Comparison of ENCODE assay signal across 8 cellular contexts in the genomic region with DNA sequence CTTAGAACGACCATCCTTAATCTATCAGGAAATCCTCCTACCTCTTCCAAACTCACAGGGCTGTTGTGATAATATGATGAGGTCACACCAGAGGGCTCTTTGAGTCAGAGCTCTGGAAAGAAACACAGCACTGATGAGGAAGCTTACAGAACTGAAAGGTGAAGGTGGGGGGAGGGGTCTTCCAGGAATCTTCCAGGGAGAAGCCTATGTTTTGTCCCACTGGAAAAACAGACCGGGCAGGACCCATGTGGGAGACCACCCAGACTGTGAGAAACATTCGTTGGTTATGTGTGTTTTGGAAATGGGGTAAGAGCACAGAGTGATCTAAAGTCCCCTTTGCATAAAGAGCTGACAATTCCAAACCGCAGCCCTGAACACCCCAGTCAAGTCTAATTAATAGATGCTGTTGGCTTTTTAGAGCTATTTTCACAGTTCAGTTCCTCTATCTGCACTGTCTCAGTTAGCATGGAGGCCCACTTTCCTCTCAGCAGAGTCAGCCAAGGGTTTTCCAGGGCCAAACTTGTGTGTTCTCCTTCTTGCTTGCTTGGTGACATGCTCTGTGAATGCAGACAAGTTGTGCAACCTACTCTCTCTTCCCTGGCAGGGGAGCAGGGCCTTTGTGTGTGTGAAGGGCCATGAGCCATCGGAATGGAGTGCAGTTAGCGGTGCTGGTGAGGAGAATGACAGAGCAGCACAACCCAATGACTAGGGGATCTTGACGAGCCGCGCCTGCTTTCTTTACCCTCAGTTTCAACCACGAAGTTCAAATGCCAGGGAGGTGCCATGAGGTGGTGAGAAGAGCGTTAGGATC. TPM values are rescaled to one million over a fixed set of nuclear protein-coding genes. Genes with fewer than 3 reads are reported as not detected.
DNase-seq lines count a peak whose midpoint lies in the region; ATAC-seq, FAIRE-seq and TF ChIP-seq lines count a peak whose summit lies in the region.

No MANE protein-coding gene starts in this region.

- DNase-seq in HPDE6-E6E7 (ENCODE audit: extremely low spot score) (peak; percentile 77), adrenal gland (peak in 6 of 7 donors; percentile 68 to 89 (median 81)), inferior parietal cortex (ENCODE audit: extremely low spot score) (peak; percentile 42), testis (peak; percentile 66), urothelium cell line (ENCODE audit: low spot score) (no peak)
- DNase-seq in naive thymus-derived CD8-positive, alpha-beta T cell: no peak
- DNase-seq in activated CD4-positive, CD25-positive, alpha-beta regulatory T cell treated with anti-CD3 and anti-CD28 coated beads, Interleukin-2, amount 50 U/mL, for 72 hours: no peak

- no peak for TF ChIP-seq CTCF in adrenal gland (IDR thresholded peaks at IDR 0.05)
- TF ChIP-seq CTCF in testis (IDR thresholded peaks at IDR 0.05): no peak

- peaks cover 0 to 3% (median 0%) of the 10 kb centered on the region in 4 donors for H3K4me1 Mint-ChIP-seq in naive thymus-derived CD8-positive, alpha-beta T cell

- H3K9me3 ChIP-seq in adrenal gland (replicated peaks in 1 of 3): no peaks in the 10 kb centered on the region
- H3K9me3 ChIP-seq in testis: no peaks in the 10 kb centered on the region

- POLR2A ChIA-PET in naive thymus-derived CD8-positive, alpha-beta T cell (lab: Charles Lee): no interaction called here

- no peak for ATAC-seq in HG02571 (IDR thresholded peaks at IDR 0.05; ENCODE audit: unreplicated experiment)
- ATAC-seq in naive thymus-derived CD8-positive, alpha-beta T cell: no peak

- intact Hi-C loops in adrenal gland (cut with DNase I): no loop called here
- intact Hi-C loops in testis (cut with DNase I; ENCODE audit: low total_unique reads): no loop called here

- H3K27ac ChIP-seq in adrenal gland: peak overlapping the region in 4 of 5 donors; percentile 19 to 81 (median 52)
- H3K27ac ChIP-seq in testis: peak overlapping the region in 1 of 2 donors; percentile 51

- H3K4me3 Mint-ChIP-seq in naive thymus-derived CD8-positive, alpha-beta T cell: no peak overlapping the region

- H3K4me3 ChIP-seq in adrenal gland (no peak overlapping the region), testis (no peak overlapping the region)

- H3K27ac Mint-ChIP-seq in naive thymus-derived CD8-positive, alpha-beta T cell: peak overlapping the region in 1 of 10 donors; percentile 55

- peaks cover 0 to 2% (median 0%) of the 10 kb centered on the region in 9 donors for H3K9me3 Mint-ChIP-seq in naive thymus-derived CD8-positive, alpha-beta T cell

- H3K36me3 ChIP-seq in adrenal gland (replicated peaks in 1 of 2) (no peaks in the 10 kb centered on the region), testis (ENCODE audit: low read depth, missing control alignments) (no peaks in the 10 kb centered on the region)

- peaks cover 11 to 28% of the 10 kb centered on the region in 2 donors for H3K4me1 ChIP-seq in adrenal gland (replicated peaks in 1 of 2)
- H3K4me1 ChIP-seq in testis: peaks cover 10% of the 10 kb centered on the region

- H3K27me3 Mint-ChIP-seq in naive thymus-derived CD8-positive, alpha-beta T cell: peaks cover 0 to 14% (median 11%) of the 10 kb centered on the region in 5 donors

- WGBS in adrenal gland, 4 donors: 59 to 70% (median 65%) methylated on average over 11 of the region's 11 CpGs
- 57 to 66% methylated on average over 11 of the region's 11 CpGs for WGBS in testis, 2 donors

- H3K27me3 ChIP-seq in adrenal gland (no peaks in the 10 kb centered on the region), testis (no peaks in the 10 kb centered on the region)

- no peak for FAIRE-seq in urothelium cell line (lab: Jason Lieb, UNC)

- TF ChIP-seq POLR2A in adrenal gland (IDR thresholded peaks at IDR 0.05) (no peak), testis (IDR thresholded peaks at IDR 0.05) (no peak)

- no peaks in the 10 kb centered on the region for H3K36me3 Mint-ChIP-seq in naive thymus-derived CD8-positive, alpha-beta T cell

RNA-seq across cellular contexts. Expression of gene PHLDA3, which starts 12.3 kb away (rescaled TPM):
- 10 to 100 TPM; 14.5 to 64.7 (median 30.6) TPM for total RNA-seq in adrenal gland
- 10 to 100 TPM in 2 of 3 donors, 1 to 10 TPM in 1; 2.1 to 30.7 (median 30.4) TPM for polyA plus RNA-seq in adrenal gland
- 10 to 100 TPM; 22.7 to 23.1 TPM for total RNA-seq in testis
- polyA plus RNA-seq in testis (ENCODE audit: insufficient read depth, low read depth, low replicate concordance): 24.0 TPM
- total RNA-seq in naive thymus-derived CD8-positive, alpha-beta T cell: under 1 TPM; 0.55 to 0.60 TPM
- polyA plus RNA-seq in naive thymus-derived CD8-positive, alpha-beta T cell: not detected

RNA-seq across cellular contexts. Expression of gene TNNI1, which starts 35.2 kb away (rescaled TPM):
- total RNA-seq in adrenal gland (1 to 10 TPM in 1 of 8 donors, under 1 TPM in 1, not detected in 6; 0.14 to 4.3 TPM), testis (under 1 TPM; 0.37 to 0.55 TPM)
- polyA plus RNA-seq in adrenal gland (under 1 TPM in 1 of 3 donors, not detected in 2; 0.27 TPM), testis (ENCODE audit: insufficient read depth, low read depth, low replicate concordance) (36.4 TPM)
- total RNA-seq in naive thymus-derived CD8-positive, alpha-beta T cell: not detected
- not detected for polyA plus RNA-seq in naive thymus-derived CD8-positive, alpha-beta T cell

RNA-seq across cellular contexts. Expression of gene CSRP1, which starts 50.2 kb away (rescaled TPM):
- total RNA-seq in adrenal gland (100 to 1,000 TPM in 5 of 8 donors, 10 to 100 TPM in 3; 67.6 to 470 (median 200) TPM), testis (100 to 1,000 TPM; 103 to 123 TPM)
- polyA plus RNA-seq in adrenal gland (100 to 1,000 TPM in 2 of 3 donors, 10 to 100 TPM in 1; 85.6 to 159 (median 156) TPM), testis (ENCODE audit: insufficient read depth, low read depth, low replicate concordance) (217 TPM)
- total RNA-seq in naive thymus-derived CD8-positive, alpha-beta T cell: 10 to 100 TPM; 21.8 to 22.4 TPM
- 10 to 100 TPM; 43.3 to 48.2 (median 46.1) TPM for polyA plus RNA-seq in naive thymus-derived CD8-positive, alpha-beta T cell

RNA-seq across cellular contexts. Expression of gene LAD1, which starts 57.6 kb away (rescaled TPM):
- total RNA-seq in adrenal gland: under 1 TPM in 2 of 8 donors, not detected in 6; 0.54 to 0.61 TPM
- under 1 TPM in 2 of 3 donors, not detected in 1; 0.08 to 0.17 TPM for polyA plus RNA-seq in adrenal gland
- total RNA-seq in testis: under 1 TPM; 0.37 to 0.71 TPM
- 1.2 TPM for polyA plus RNA-seq in testis (ENCODE audit: insufficient read depth, low read depth, low replicate concordance)
- not detected for total RNA-seq in naive thymus-derived CD8-positive, alpha-beta T cell
- not detected for polyA plus RNA-seq in naive thymus-derived CD8-positive, alpha-beta T cell

Comparison
In these comparisons a context has a peak if more than half of its experiments do, and no peak if none do; other contexts are left out.
1. DNase-seq: peak in HPDE6-E6E7 (single experiment), adrenal gland (6 of 7), inferior parietal cortex (single experiment) and testis (single experiment); none in naive thymus-derived CD8-positive, alpha-beta T cell (0 of 10), urothelium cell line (single experiment) and activated CD4-positive, CD25-positive, alpha-beta regulatory T cell treated with anti-CD3 and anti-CD28 coated beads, Interleukin-2, amount 50 U/mL, for 72 hours (single experiment).
2. RNA of gene PHLDA3, which starts 12.3 kb away (total RNA-seq): 14.5 to 64.7 TPM in adrenal gland and 22.7 to 23.1 TPM in testis; 0.55 to 0.60 TPM in naive thymus-derived CD8-positive, alpha-beta T cell; every median in the first group is over 4 times any median in the second.